ENCODE assay signal across 8 cellular contexts in the genomic region with DNA sequence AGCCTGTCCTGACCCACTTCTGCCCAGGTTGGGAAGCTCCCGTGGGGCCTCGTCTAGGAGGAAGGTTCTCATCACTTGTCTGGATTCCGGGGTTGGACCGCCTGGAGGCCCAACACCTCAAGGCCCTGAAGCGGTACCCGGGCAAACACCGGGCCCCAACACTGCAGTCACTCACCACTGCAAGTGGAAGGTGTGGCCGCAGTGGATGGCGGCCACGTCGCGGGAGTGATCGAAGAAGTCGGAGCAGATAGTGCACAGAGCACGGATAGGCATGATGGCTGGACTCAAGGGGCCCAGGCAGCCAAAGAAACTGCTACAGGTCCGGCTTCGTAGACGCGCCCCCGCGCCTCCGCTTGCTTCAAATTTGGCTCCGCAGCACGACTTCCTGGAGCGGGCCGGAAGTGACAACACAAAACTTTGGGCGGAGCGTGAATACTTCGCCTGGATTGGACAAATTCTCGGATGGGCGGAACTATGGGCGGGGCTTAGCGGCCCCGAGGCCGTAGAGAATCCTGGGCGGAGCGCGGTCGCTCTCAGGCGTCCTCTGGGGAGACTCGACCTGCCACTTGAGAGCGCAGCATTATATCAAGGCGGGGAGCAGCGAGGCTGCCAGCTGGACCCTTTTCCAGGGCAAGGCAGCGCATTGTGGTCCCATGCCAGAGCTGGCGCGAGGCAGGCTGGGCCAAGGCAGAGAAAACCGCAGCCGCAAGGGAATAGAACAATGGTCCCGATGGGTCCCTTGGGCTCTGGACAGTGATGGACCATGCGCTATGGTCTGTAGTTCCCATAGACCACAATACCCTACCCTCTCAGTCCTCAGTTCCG. TPM values are rescaled to one million over a fixed set of nuclear protein-coding genes. Genes with fewer than 3 reads are reported as not detected.
DNase-seq lines count a peak whose midpoint lies in the region; ATAC-seq and TF ChIP-seq lines count a peak whose summit lies in the region.

A gene with protein sequence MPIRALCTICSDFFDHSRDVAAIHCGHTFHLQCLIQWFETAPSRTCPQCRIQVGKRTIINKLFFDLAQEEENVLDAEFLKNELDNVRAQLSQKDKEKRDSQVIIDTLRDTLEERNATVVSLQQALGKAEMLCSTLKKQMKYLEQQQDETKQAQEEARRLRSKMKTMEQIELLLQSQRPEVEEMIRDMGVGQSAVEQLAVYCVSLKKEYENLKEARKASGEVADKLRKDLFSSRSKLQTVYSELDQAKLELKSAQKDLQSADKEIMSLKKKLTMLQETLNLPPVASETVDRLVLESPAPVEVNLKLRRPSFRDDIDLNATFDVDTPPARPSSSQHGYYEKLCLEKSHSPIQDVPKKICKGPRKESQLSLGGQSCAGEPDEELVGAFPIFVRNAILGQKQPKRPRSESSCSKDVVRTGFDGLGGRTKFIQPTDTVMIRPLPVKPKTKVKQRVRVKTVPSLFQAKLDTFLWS (minus strand): TSS at position 384 of the 825 bp plus-strand sequence. CDS start 111 bp downstream, at position 273.

- peaks cover 6% of the 10 kb centered on the region for H3K36me3 ChIP-seq in OCI-LY7 (ENCODE audit: insufficient read depth, low read length)

- H3K9me3 ChIP-seq in OCI-LY7 (ENCODE audit: low read length) = no peaks in the 10 kb centered on the region
- no peaks in the 10 kb centered on the region for H3K9me3 ChIP-seq in mononuclear cell (ENCODE audit: low read depth, low read length)

- H3K27ac ChIP-seq in OCI-LY7 (ENCODE audit: low read depth, low read length, poor library complexity, severe bottlenecking) = peak within 1 kb of the TSS; percentile 38

- H3K4me1 ChIP-seq in OCI-LY7 (ENCODE audit: insufficient read depth, low read length, poor library complexity, severe bottlenecking) (peaks cover 25% of the 10 kb centered on the region), mononuclear cell (ENCODE audit: insufficient read depth, low read length) (peaks cover 15% of the 10 kb centered on the region)

- H2AFZ ChIP-seq in OCI-LY7 (ENCODE audit: low read length) = peak within 1 kb of the TSS; percentile 82

- H3K4me3 ChIP-seq in OCI-LY7 (ENCODE audit: low read depth, low read length, poor library complexity, severe bottlenecking) (peak within 1 kb of the TSS; percentile 89), epithelial cell of esophagus (ENCODE audit: low read length) (peak within 1 kb of the TSS; percentile 82), mononuclear cell (ENCODE audit: low read length) (peak within 1 kb of the TSS; percentile 49)

- peaks cover 31% of the 10 kb centered on the region for H3K79me2 ChIP-seq in OCI-LY7 (ENCODE audit: insufficient read depth, low read depth, low read length)

- no peaks in the 10 kb centered on the region for H4K20me1 ChIP-seq in OCI-LY7 (ENCODE audit: insufficient read depth, low read length)

- H3K9me2 ChIP-seq in OCI-LY7 (ENCODE audit: insufficient read depth, low read length) = no peaks in the 10 kb centered on the region

- H3K4me2 ChIP-seq in OCI-LY7 (ENCODE audit: low read length) = peak within 1 kb of the TSS; percentile 98

- peak; percentile 90 for ATAC-seq in GM21526 (IDR thresholded peaks at IDR 0.05; ENCODE audit: low FRiP score, unreplicated experiment)

- CTCF ChIA-PET in OCI-LY7 (lab: Charles Lee; ENCODE audit: unreplicated experiment) = interaction anchor here (1.1 to 1.5 kb wide), 2 partner anchors 10 to 53 kb away, joined by 3 read pairs; a partner anchor contains a TSS

- POLR2A ChIA-PET in OCI-LY7 (lab: Charles Lee) = interaction anchor here (0.8 to 1.3 kb wide), 4 partner anchors 12 to 75 kb away, joined by 3 to 4 read pairs (median 3); no protein-coding TSS in a partner anchor

- TSS peak; percentile 70 for BruUV-seq in OCI-LY7 (replicated peaks; lab: Mats Ljungman, UMichigan)

- intact Hi-C loops in OCI-LY7 (cut with micrococcal nuclease; ENCODE audit: unreplicated experiment) = loop anchor here (5.0 kb wide), 1 partner anchor 46 kb away; a partner anchor contains a TSS

- TF ChIP-seq CTCF in OCI-LY7 (conservative IDR thresholded peaks at IDR 0.05; ENCODE audit: low read length) (peak; percentile 31; the same call in 1 of the 2 replicates), epithelial cell of esophagus (IDR thresholded peaks at IDR 0.05; ENCODE audit: insufficient read depth, low read depth, low read length, missing control alignments) (no peak)

- peak; percentile 82 for DNase-seq in DMS 273 treated with DMSO at 0.1 percent for 48 hours (lab: John Stamatoyannopoulos, UW)
- peak; percentile 94 for DNase-seq in HuH-7 (ENCODE audit: low spot score)
- DNase-seq in OCI-LY7 (ENCODE audit: low spot score) = peak; percentile 98
- DNase-seq in activated T-cell treated with anti-CD3 and anti-CD28 coated beads for 1 hour (ENCODE audit: low read depth) = peak; percentile 91
- peak; percentile 95 for DNase-seq in epithelial cell of esophagus (ENCODE audit: low read depth)
- DNase-seq in stimulated activated CD8-positive, alpha-beta memory T cell treated with anti-CD3 and anti-CD28 coated beads, Interleukin-2, amount 100 ng/mL, for 48 hours (ENCODE audit: low read depth in 2 of 2) = peak; percentile 90 to 94

- no peaks in the 10 kb centered on the region for H3K27me3 ChIP-seq in mononuclear cell (ENCODE audit: insufficient read depth, low read length)

RNA-seq across cellular contexts. Expression of the gene that starts here (rescaled TPM):
- 24.4 and 38.6 TPM in 2 replicates for total RNA-seq in OCI-LY7 (2014; rRNA removed; shearing (Covaris generic))
- 41.8 and 48.9 TPM in 2 replicates for total RNA-seq in OCI-LY7 (2022)
- total RNA-seq in mononuclear cell = 3.3 TPM

Comparison
In these comparisons a context has a peak if more than half of its experiments do, and no peak if none do; other contexts are left out.
1. Peak in every context shown above with its lines: DNase-seq, ATAC-seq, H3K4me3 ChIP-seq and H3K27ac ChIP-seq.